Comparison of ENCODE assay signal across 24 cellular contexts in the genomic region with DNA sequence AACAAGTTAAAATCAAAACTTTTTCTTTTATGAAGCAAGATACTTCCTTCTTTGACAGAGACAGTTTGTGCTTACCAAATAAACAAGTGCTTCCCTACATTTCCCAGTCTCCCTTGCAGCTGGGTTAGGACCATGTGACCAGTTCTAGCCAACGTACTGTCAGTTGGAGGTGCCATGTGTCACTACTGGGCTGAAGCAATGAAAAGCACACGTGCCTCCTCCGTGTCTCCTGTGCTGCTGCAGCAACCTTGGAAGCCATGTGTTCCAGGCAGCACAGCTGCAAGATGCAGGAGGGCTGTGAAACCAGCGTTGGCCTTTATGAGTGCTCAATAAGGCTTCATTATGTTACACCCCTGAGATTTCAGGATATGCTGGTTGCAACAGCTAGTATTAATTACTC.
"Had no signal": no experiment of that assay in that cellular context is flagged by ENCODE, and none has a peak within 500 bp of the region (broad histone marks: within the 10 kb centered on the region; RNA-seq: fewer than 3 reads in every experiment).

No MANE protein-coding gene starts in this region.

- H3K4me3 Mint-ChIP-seq: activated CD8-positive, alpha-beta memory T cell treated with anti-CD3 and anti-CD28 coated beads, Interleukin-2, amount 10 ng/mL, durations not matched to agents 7 days and 5 days; activated naive CD4-positive, alpha-beta T cell treated with anti-CD3 and anti-CD28 coated beads, Interleukin-2, amount 50 U/mL, for 24 hours; activated T-cell treated with anti-CD3 and anti-CD28 coated beads, Interleukin-2, amount 50 U/mL, for 24 hours; activated T-helper 1 cell treated with anti-CD3 and anti-CD28 coated beads, Interleukin-12 subunit alpha, Interleukin-12 subunit beta, Interleukin-2, Interleukin-4 antibody, amounts not matched to agents 30 ng/mL and 10 ng/mL and 1 ng/mL, durations not matched to agents 14 hours and 24 hours and 36 hours; T-helper 1 cell treated with Interleukin-12 subunit alpha and Interleukin-12 subunit beta and Interleukin-4 antibody, amounts not matched to agents 30 μg/mL and 1 μg/mL, for 36 hours; WTC11 had no signal

- H3K27me3 ChIP-seq: breast epithelium had no signal

- H3K4me3 ChIP-seq: breast epithelium had no signal

- DNase-seq: activated CD4-positive, alpha-beta T cell treated with anti-CD3 and anti-CD28 coated beads for 48 hours; activated CD4-positive, alpha-beta T cell treated with anti-CD3 and anti-CD28 coated beads, Interleukin-2, amount 50 U/mL, for 48 hours; activated CD4-positive, CD25-positive, alpha-beta regulatory T cell treated with anti-CD3 and anti-CD28 coated beads, Interleukin-2, amount 50 U/mL, for 72 hours; activated CD8-positive, alpha-beta memory T cell treated with anti-CD3 and anti-CD28 coated beads, Interleukin-2, amount 10 ng/mL, durations not matched to agents 7 days and 5 days; activated effector memory CD4-positive, alpha-beta T cell treated with Interleukin-2 at 50 U/mL for 16 hours; activated naive CD4-positive, alpha-beta T cell; activated T-cell treated with anti-CD3 and anti-CD28 coated beads, Interleukin-2, amount 50 U/mL, for 24 hours; aorta; central memory CD4-positive, alpha-beta T cell; Kasumi-1; KBM-7; NCI-H1092; NCI-H1417; NCI-H1930; NCI-H446 treated with DMSO at 0.1 percent for 48 hours; NCI-H524 treated with DMSO at 0.1 percent for 48 hours; NCI-H748 treated with DMSO at 0.1 percent for 48 hours; NK-92 treated with Interleukin-12 subunit alpha and Interleukin-12 subunit beta, amount 100 ng/mL, for 24 hours; SHP77 treated with DMSO at 0.1 percent for 48 hours had no signal

- H3K27ac Mint-ChIP-seq: activated CD8-positive, alpha-beta memory T cell treated with anti-CD3 and anti-CD28 coated beads, Interleukin-2, amount 10 ng/mL, durations not matched to agents 7 days and 5 days; activated naive CD4-positive, alpha-beta T cell treated with anti-CD3 and anti-CD28 coated beads, Interleukin-2, amount 50 U/mL, for 24 hours; activated T-cell treated with anti-CD3 and anti-CD28 coated beads, Interleukin-2, amount 50 U/mL, for 24 hours; activated T-helper 1 cell treated with anti-CD3 and anti-CD28 coated beads, Interleukin-12 subunit alpha, Interleukin-12 subunit beta, Interleukin-2, Interleukin-4 antibody, amounts not matched to agents 30 ng/mL and 10 ng/mL and 1 ng/mL, durations not matched to agents 14 hours and 24 hours and 36 hours; T-helper 1 cell treated with Interleukin-12 subunit alpha and Interleukin-12 subunit beta and Interleukin-4 antibody, amounts not matched to agents 30 μg/mL and 1 μg/mL, for 36 hours; WTC11 had no signal

- H3K27ac ChIP-seq: breast epithelium had no signal

- H3K9me3 ChIP-seq: breast epithelium had no signal

- ATAC-seq: activated CD8-positive, alpha-beta memory T cell treated with anti-CD3 and anti-CD28 coated beads, Interleukin-2, amount 10 ng/mL, durations not matched to agents 7 days and 5 days; WTC11 had no signal

- H3K36me3 Mint-ChIP-seq: activated CD8-positive, alpha-beta memory T cell treated with anti-CD3 and anti-CD28 coated beads, Interleukin-2, amount 10 ng/mL, durations not matched to agents 7 days and 5 days; activated naive CD4-positive, alpha-beta T cell treated with anti-CD3 and anti-CD28 coated beads, Interleukin-2, amount 50 U/mL, for 24 hours; WTC11 had no signal

- H3K4me1 Mint-ChIP-seq: activated CD8-positive, alpha-beta memory T cell treated with anti-CD3 and anti-CD28 coated beads, Interleukin-2, amount 10 ng/mL, durations not matched to agents 7 days and 5 days; activated naive CD4-positive, alpha-beta T cell treated with anti-CD3 and anti-CD28 coated beads, Interleukin-2, amount 50 U/mL, for 24 hours; WTC11 had no signal

- H3K9me3 Mint-ChIP-seq: activated naive CD4-positive, alpha-beta T cell treated with anti-CD3 and anti-CD28 coated beads, Interleukin-2, amount 50 U/mL, for 24 hours; activated T-cell treated with anti-CD3 and anti-CD28 coated beads, Interleukin-2, amount 50 U/mL, for 24 hours; activated T-helper 1 cell treated with anti-CD3 and anti-CD28 coated beads, Interleukin-12 subunit alpha, Interleukin-12 subunit beta, Interleukin-2, Interleukin-4 antibody, amounts not matched to agents 30 ng/mL and 10 ng/mL and 1 ng/mL, durations not matched to agents 14 hours and 24 hours and 36 hours; T-helper 1 cell treated with Interleukin-12 subunit alpha and Interleukin-12 subunit beta and Interleukin-4 antibody, amounts not matched to agents 30 μg/mL and 1 μg/mL, for 36 hours; WTC11 had no signal

- H3K36me3 ChIP-seq: breast epithelium had no signal

- H3K4me1 ChIP-seq: breast epithelium had no signal
